26 cellular contexts compared by ENCODE assay signal in genomic region chr5:148801682-148802276, GRCh38.
"Had no signal": no experiment of that assay in that cellular context is flagged by ENCODE, and none has a peak within 500 bp of the region (broad histone marks: within the 10 kb centered on the region; RNA-seq: fewer than 3 reads in every experiment).

No MANE protein-coding gene starts in this region.

- H3K36me3 ChIP-seq: adrenal gland, breast epithelium, colonic mucosa, MG63 had no signal

- H3K4me2 ChIP-seq: PC-9 had no signal

- H3K27ac Mint-ChIP-seq: activated naive CD8-positive, alpha-beta T cell treated with anti-CD3 and anti-CD28 coated beads, Interleukin-2, amount 10 ng/mL, durations not matched to agents 7 days and 5 days; activated T-helper 2 cell treated with anti-CD3 and anti-CD28 coated beads, Interferon-gamma antibody, Interleukin-2, Interleukin-4, amounts not matched to agents 10 μg/mL and 5 μg/mL and 100 μg/mL, durations not matched to agents 14 hours and 24 hours and 36 hours; T-cell had no signal

- H3K27ac ChIP-seq: adrenal gland, breast epithelium, colonic mucosa, PC-9, SK-N-MC had no signal

- H3K27me3 ChIP-seq: adrenal gland, breast epithelium, colonic mucosa, MG63 had no signal

- DNase-seq: activated CD4-positive, alpha-beta T cell treated with anti-CD3 and anti-CD28 coated beads for 4 hours; activated CD8-positive, alpha-beta memory T cell treated with anti-CD3 and anti-CD28 coated beads, Interleukin-2, amount 50 U/mL, for 4 hours; activated CD8-positive, alpha-beta T cell treated with anti-CD3 and anti-CD28 coated beads for 36 hours; activated naive CD4-positive, alpha-beta T cell treated with anti-CD3 and anti-CD28 coated beads, Interleukin-2, amount 50 U/mL, for 16 hours; activated naive CD8-positive, alpha-beta T cell treated with anti-CD3 and anti-CD28 coated beads, Interleukin-2, amount 10 ng/mL, durations not matched to agents 7 days and 5 days; activated T-cell treated with anti-CD3 and anti-CD28 coated beads, Interleukin-2, amount 50 U/mL, for 72 hours; adrenal gland; anterior cingulate cortex; caudate nucleus; colonic mucosa; MG63; NCI-H1092 treated with DMSO at 0.1 percent for 48 hours; NCI-H1417 treated with DMSO at 0.1 percent for 48 hours; NCI-H1694; NCI-H2029 treated with DMSO at 0.1 percent for 48 hours; NCI-H510A treated with DMSO at 0.1 percent for 48 hours; NCI-H69; NK-92 treated with Interleukin-12 subunit alpha and Interleukin-12 subunit beta, amount 100 ng/mL, for 24 hours; PC-9; SHP77 treated with DMSO at 0.1 percent for 48 hours; T-cell; T-helper 2 cell; T1000 had no signal

- H3K4me1 ChIP-seq: adrenal gland, breast epithelium, colonic mucosa had no signal

- H3K27me3 Mint-ChIP-seq: activated naive CD8-positive, alpha-beta T cell treated with anti-CD3 and anti-CD28 coated beads, Interleukin-2, amount 10 ng/mL, durations not matched to agents 7 days and 5 days had no signal

- H3K9me3 Mint-ChIP-seq: activated naive CD8-positive, alpha-beta T cell treated with anti-CD3 and anti-CD28 coated beads, Interleukin-2, amount 10 ng/mL, durations not matched to agents 7 days and 5 days had no signal

- H3K4me3 Mint-ChIP-seq: activated CD8-positive, alpha-beta T cell treated with anti-CD3 and anti-CD28 coated beads for 36 hours; activated naive CD8-positive, alpha-beta T cell treated with anti-CD3 and anti-CD28 coated beads, Interleukin-2, amount 10 ng/mL, durations not matched to agents 7 days and 5 days; T-cell had no signal

- H3K36me3 Mint-ChIP-seq: activated naive CD8-positive, alpha-beta T cell treated with anti-CD3 and anti-CD28 coated beads, Interleukin-2, amount 10 ng/mL, durations not matched to agents 7 days and 5 days had no signal

- H3K9me3 ChIP-seq: adrenal gland, breast epithelium, colonic mucosa, MG63 had no signal

- H2AFZ ChIP-seq: PC-9 had no signal

- H3K4me3 ChIP-seq: adrenal gland, breast epithelium, colonic mucosa, MG63, PC-9, SK-N-MC had no signal
